16 cellular contexts compared by ENCODE assay signal in the genomic region with DNA sequence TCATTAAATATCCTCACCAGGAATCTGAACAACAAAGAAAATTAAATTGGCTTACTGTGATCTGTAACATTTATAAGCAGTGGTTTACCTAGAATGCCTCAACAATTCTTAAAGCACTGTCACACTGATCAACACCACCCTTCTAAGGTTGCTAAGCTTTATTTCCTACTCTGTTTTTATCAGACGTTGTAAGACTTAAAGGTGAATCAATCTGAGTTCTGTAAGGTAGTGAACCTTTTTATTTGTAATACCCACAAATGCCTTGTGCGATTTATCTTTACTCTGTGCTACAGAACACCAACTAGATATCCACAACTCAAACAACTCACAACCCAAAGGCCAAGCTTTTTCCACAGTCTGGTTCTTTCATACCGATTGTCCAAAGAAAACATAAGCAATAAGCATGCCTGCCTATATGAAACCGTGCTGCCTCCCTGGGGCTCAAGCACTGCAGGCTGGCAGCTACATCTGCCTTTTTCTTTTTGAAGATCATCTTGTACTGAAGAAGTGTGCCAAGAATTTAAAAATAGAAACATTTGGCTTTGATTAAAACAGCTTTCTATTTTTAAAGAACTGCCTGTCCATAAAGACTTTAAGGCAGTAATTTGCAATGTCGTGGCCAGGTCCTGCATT.
DNase-seq lines count a peak whose midpoint lies in the region; ATAC-seq lines count a peak whose summit lies in the region.
"Had no signal": no experiment of that assay in that cellular context is flagged by ENCODE, and none has a peak within 500 bp of the region (broad histone marks: within the 10 kb centered on the region; RNA-seq: fewer than 3 reads in every experiment).

No MANE protein-coding gene starts in this region.

- H3K4me3 Mint-ChIP-seq in activated naive CD8-positive, alpha-beta T cell treated with anti-CD3 and anti-CD28 coated beads for 36 hours, result no peak overlapping the region
- H3K4me3 Mint-ChIP-seq: activated CD4-positive, alpha-beta T cell treated with anti-CD3 and anti-CD28 coated beads, Interleukin-2, amount 10 ng/mL, durations not matched to agents 7 days and 5 days; activated T-helper 1 cell treated with anti-CD3 and anti-CD28 coated beads, Interleukin-12 subunit alpha, Interleukin-12 subunit beta, Interleukin-2, Interleukin-4 antibody, amounts not matched to agents 30 ng/mL and 10 ng/mL and 1 ng/mL, durations not matched to agents 14 hours and 24 hours and 36 hours; B cell; stimulated activated naive B cell treated with anti-CD40 and anti-IgM and Interleukin-4, amounts not matched to agents 10 μg/mL and 1 μg/mL and 100 μg/mL, for 72 hours had no signal

- ATAC-seq in HG02938 (IDR thresholded peaks at IDR 0.05; ENCODE audit: unreplicated experiment) (no peak), HG02610 (IDR thresholded peaks at IDR 0.05; ENCODE audit: unreplicated experiment) (no peak)
- ATAC-seq: K562; stimulated activated naive B cell treated with anti-CD40 and anti-IgM and Interleukin-4, amounts not matched to agents 10 μg/mL and 1 μg/mL and 100 μg/mL, for 72 hours had no signal

- DNase-seq in HCEC 1CT (peak; percentile 62), RPMI7951 (ENCODE audit: low read depth) (peak; percentile 3), fibroblast of the conjunctiva (ENCODE audit: low read depth) (peak; percentile 70), pons (ENCODE audit: low spot score) (peak; percentile 7), NCI-H510A treated with DMSO at 0.1 percent for 48 hours (lab: John Stamatoyannopoulos, UW) (no peak)
- DNase-seq in activated naive CD8-positive, alpha-beta T cell treated with anti-CD3 and anti-CD28 coated beads for 36 hours, result no peak
- DNase-seq: activated CD4-positive, alpha-beta T cell treated with anti-CD3 and anti-CD28 coated beads, Interleukin-2, amount 10 ng/mL, durations not matched to agents 7 days and 5 days; NCI-H187 treated with DMSO at 0.1 percent for 48 hours; Peyer's patch; stimulated activated CD4-positive, alpha-beta T cell treated with anti-CD3 and anti-CD28 coated beads, Interleukin-4, amount 100 ng/mL, for 24 hours; stimulated activated naive B cell treated with anti-CD40 and anti-IgM and Interleukin-4, amounts not matched to agents 10 μg/mL and 1 μg/mL and 100 μg/mL, for 72 hours had no signal

- peaks cover 9% of the 10 kb centered on the region for H3K9me3 Mint-ChIP-seq in activated naive CD8-positive, alpha-beta T cell treated with anti-CD3 and anti-CD28 coated beads for 36 hours

- H3K36me3 Mint-ChIP-seq in activated naive CD8-positive, alpha-beta T cell treated with anti-CD3 and anti-CD28 coated beads for 36 hours, result no peaks in the 10 kb centered on the region
- H3K36me3 Mint-ChIP-seq: stimulated activated naive B cell treated with anti-CD40 and anti-IgM and Interleukin-4, amounts not matched to agents 10 μg/mL and 1 μg/mL and 100 μg/mL, for 72 hours had no signal

- no peaks in the 10 kb centered on the region for H3K27me3 Mint-ChIP-seq in activated naive CD8-positive, alpha-beta T cell treated with anti-CD3 and anti-CD28 coated beads for 36 hours
- H3K27me3 Mint-ChIP-seq: activated CD4-positive, alpha-beta T cell treated with anti-CD3 and anti-CD28 coated beads, Interleukin-2, amount 10 ng/mL, durations not matched to agents 7 days and 5 days; B cell; stimulated activated naive B cell treated with anti-CD40 and anti-IgM and Interleukin-4, amounts not matched to agents 10 μg/mL and 1 μg/mL and 100 μg/mL, for 72 hours had no signal

- H3K4me1 Mint-ChIP-seq in activated naive CD8-positive, alpha-beta T cell treated with anti-CD3 and anti-CD28 coated beads for 36 hours, result no peaks in the 10 kb centered on the region
- H3K4me1 Mint-ChIP-seq: activated CD4-positive, alpha-beta T cell treated with anti-CD3 and anti-CD28 coated beads, Interleukin-2, amount 10 ng/mL, durations not matched to agents 7 days and 5 days; B cell; stimulated activated naive B cell treated with anti-CD40 and anti-IgM and Interleukin-4, amounts not matched to agents 10 μg/mL and 1 μg/mL and 100 μg/mL, for 72 hours had no signal

- no peak overlapping the region for H3K27ac Mint-ChIP-seq in activated naive CD8-positive, alpha-beta T cell treated with anti-CD3 and anti-CD28 coated beads for 36 hours
- H3K27ac Mint-ChIP-seq: activated CD4-positive, alpha-beta T cell treated with anti-CD3 and anti-CD28 coated beads, Interleukin-2, amount 10 ng/mL, durations not matched to agents 7 days and 5 days; activated T-helper 1 cell treated with anti-CD3 and anti-CD28 coated beads, Interleukin-12 subunit alpha, Interleukin-12 subunit beta, Interleukin-2, Interleukin-4 antibody, amounts not matched to agents 30 ng/mL and 10 ng/mL and 1 ng/mL, durations not matched to agents 14 hours and 24 hours and 36 hours; B cell; stimulated activated naive B cell treated with anti-CD40 and anti-IgM and Interleukin-4, amounts not matched to agents 10 μg/mL and 1 μg/mL and 100 μg/mL, for 72 hours had no signal

Comparison
In these comparisons a context has a peak if more than half of its experiments do, and no peak if none do; other contexts are left out.
1. DNase-seq: peak in HCEC 1CT (single experiment), RPMI7951 (single experiment), fibroblast of the conjunctiva (single experiment) and pons (single experiment); none in NCI-H510A treated with DMSO at 0.1 percent for 48 hours (single experiment) and activated naive CD8-positive, alpha-beta T cell treated with anti-CD3 and anti-CD28 coated beads for 36 hours (single experiment).